Comparison of ENCODE assay signal across 8 cellular contexts in genomic region chr16:80231888-80232287, GRCh38.
DNase-seq lines count a peak whose midpoint lies in the region; ATAC-seq and TF ChIP-seq lines count a peak whose summit lies in the region.

No MANE protein-coding gene starts in this region.

- POLR2A ChIA-PET in GM10248 (lab: Yijun Ruan, JAX) = no interaction called here

- no peak for TF ChIP-seq CTCF in GM10248 (IDR thresholded peaks at IDR 0.05; ENCODE audit: control extremely low read depth, extremely low read depth, low read depth, missing control alignments)

- H3K9me3 ChIP-seq in T-helper 17 cell (ENCODE audit: control insufficient read depth, low read length, poor library complexity, severe bottlenecking) = no peaks in the 10 kb centered on the region

- CTCF ChIA-PET in GM10248 (lab: Yijun Ruan, JAX) = no interaction called here

- no peak overlapping the region for H3K4me3 Mint-ChIP-seq in T-helper 17 cell

- H3K27me3 Mint-ChIP-seq in T-helper 17 cell = peaks cover 7% of the 10 kb centered on the region

- DNase-seq in GM10248 (ENCODE audit: extremely low spot score) (peak; percentile 18), HK-2 (ENCODE audit: unreplicated experiment) (peak; percentile 53), hepatic stellate cell (ENCODE audit: low spot score) (peak; percentile 54), KBM-7 (no peak), T-helper 17 cell (no peak), activated gamma-delta T cell (lab: John Stamatoyannopoulos, UW) (no peak), midbrain (lab: John Stamatoyannopoulos, UW) (no peak)

- H3K27ac Mint-ChIP-seq in T-helper 17 cell = no peak overlapping the region

- H3K36me3 Mint-ChIP-seq in T-helper 17 cell (ENCODE audit: low read depth) = no peaks in the 10 kb centered on the region

- H3K4me1 Mint-ChIP-seq in T-helper 17 cell = no peaks in the 10 kb centered on the region

- in situ Hi-C loops in KBM-7 (cut with MboI; ENCODE audit: low pct_unique_long_range_greater_than_20kb, low sequenced_read_pairs) = no loop called here

- ATAC-seq in GM21447 (IDR thresholded peaks at IDR 0.05; ENCODE audit: unreplicated experiment) (peak; percentile 92), T-helper 17 cell (no peak)

Comparison
In these comparisons a context has a peak if more than half of its experiments do, and no peak if none do; other contexts are left out.
1. DNase-seq: peak in GM10248 (single experiment), HK-2 (single experiment) and hepatic stellate cell (single experiment); none in KBM-7 (single experiment), T-helper 17 cell (0 of 3), activated gamma-delta T cell (single experiment) and midbrain (single experiment).